Comparison of ENCODE assay signal across 12 cellular contexts in the genomic region with DNA sequence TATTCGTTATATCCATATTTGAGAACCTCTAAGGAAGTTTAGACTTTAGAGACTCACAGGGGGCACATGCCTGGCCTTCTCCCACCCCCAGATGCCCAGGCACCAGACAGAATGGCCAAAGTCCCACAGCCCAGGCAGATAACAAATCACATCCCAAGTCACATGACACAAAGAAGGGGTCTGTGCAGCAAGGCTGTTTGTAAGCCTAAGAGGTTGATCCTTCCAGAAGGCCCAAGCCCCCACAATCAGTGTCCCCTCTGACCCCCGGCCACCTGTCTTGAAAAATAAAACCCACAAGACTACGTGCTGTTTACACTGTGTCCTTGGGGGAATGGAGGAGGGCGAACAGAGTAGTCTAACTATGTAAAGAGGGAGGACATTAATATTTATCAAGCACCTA. TPM values are rescaled to one million over a fixed set of nuclear protein-coding genes. Genes with fewer than 3 reads are reported as not detected.
A peak's percentile ranks its signal among the peaks of the same experiment; 100 is the strongest.
DNase-seq lines count a peak whose midpoint lies in the region; ATAC-seq and TF ChIP-seq lines count a peak whose summit lies in the region.
"Had no signal": no experiment of that assay in that cellular context is flagged by ENCODE, and none has a peak within 500 bp of the region (broad histone marks: within the 10 kb centered on the region; RNA-seq: fewer than 3 reads in every experiment).

No MANE protein-coding gene starts in this region.

- TF ChIP-seq CTCF in natural killer cell (IDR thresholded peaks at IDR 0.05) (no peak), chondrocyte (IDR thresholded peaks at IDR 0.05) (no peak), nephron (IDR thresholded peaks at IDR 0.05; ENCODE audit: unreplicated experiment in 3 of 3) (no peak)

- H3K36me3 Mint-ChIP-seq in natural killer cell (no peaks in the 10 kb centered on the region), chondrocyte (ENCODE audit: low read depth) (no peaks in the 10 kb centered on the region), nephron (ENCODE audit: low read depth) (peaks cover 9% of the 10 kb centered on the region)
- no peaks in the 10 kb centered on the region for H3K36me3 Mint-ChIP-seq in natural killer cell treated with Interleukin-12 subunit alpha and Interleukin-12 subunit beta and Interleukin-15 and Interleukin-18, amount 100 ng/mL, for 72 hours

- H3K9me3 Mint-ChIP-seq in natural killer cell (no peaks in the 10 kb centered on the region), chondrocyte (ENCODE audit: low read depth) (no peaks in the 10 kb centered on the region), nephron (no peaks in the 10 kb centered on the region)
- no peaks in the 10 kb centered on the region for H3K9me3 Mint-ChIP-seq in natural killer cell treated with Interleukin-12 subunit alpha and Interleukin-12 subunit beta and Interleukin-15 and Interleukin-18, amount 100 ng/mL, for 72 hours
- H3K9me3 Mint-ChIP-seq: T-helper 2 cell treated with Interferon-gamma antibody and Interleukin-4, amounts not matched to agents 5 μg/mL and 100 μg/mL, for 36 hours had no signal

- H3K27ac ChIP-seq in caudate nucleus (ENCODE audit: low read depth, low read length) = no peak overlapping the region

- intact Hi-C loops in natural killer cell (cut with micrococcal nuclease) = no loop called here

- H3K27me3 Mint-ChIP-seq in natural killer cell (ENCODE audit: low read depth in 2 of 2) (no peaks in the 10 kb centered on the region), chondrocyte (ENCODE audit: low read depth) (no peaks in the 10 kb centered on the region), nephron (ENCODE audit: low read depth) (no peaks in the 10 kb centered on the region)
- no peaks in the 10 kb centered on the region for H3K27me3 Mint-ChIP-seq in natural killer cell treated with Interleukin-12 subunit alpha and Interleukin-12 subunit beta and Interleukin-15 and Interleukin-18, amount 100 ng/mL, for 72 hours

- H3K4me1 Mint-ChIP-seq in natural killer cell = peaks cover 79 to 81% of the 10 kb centered on the region in 2 donors
- peaks cover 60 to 62% of the 10 kb centered on the region in 2 donors for H3K4me1 Mint-ChIP-seq in natural killer cell treated with Interleukin-12 subunit alpha and Interleukin-12 subunit beta and Interleukin-15 and Interleukin-18, amount 100 ng/mL, for 72 hours (ENCODE audit: low read depth in 2 of 2)
- peaks cover 80% of the 10 kb centered on the region for H3K4me1 Mint-ChIP-seq in chondrocyte (ENCODE audit: low read depth)
- H3K4me1 Mint-ChIP-seq in nephron = peaks cover 75% of the 10 kb centered on the region

- H3K4me3 Mint-ChIP-seq in natural killer cell (no peak overlapping the region), chondrocyte (ENCODE audit: unreplicated experiment) (no peak overlapping the region), nephron (peak overlapping the region; percentile 91 to 98 (median 96))
- H3K4me3 Mint-ChIP-seq in natural killer cell treated with Interleukin-12 subunit alpha and Interleukin-12 subunit beta and Interleukin-15 and Interleukin-18, amount 100 ng/mL, for 72 hours = no peak overlapping the region
- H3K4me3 Mint-ChIP-seq: T-helper 2 cell treated with Interferon-gamma antibody and Interleukin-4, amounts not matched to agents 5 μg/mL and 100 μg/mL, for 36 hours had no signal

- DNase-seq in natural killer cell (no peak), chondrocyte (ENCODE audit: low spot score) (no peak), caudate nucleus (lab: John Stamatoyannopoulos, UW) (no peak)
- DNase-seq in natural killer cell treated with Interleukin-12 subunit alpha and Interleukin-12 subunit beta and Interleukin-15 and Interleukin-18, amount 100 ng/mL, for 72 hours (ENCODE audit: low spot score) = no peak
- DNase-seq in activated CD4-positive, alpha-beta T cell treated with anti-CD3 and anti-CD28 coated beads for 48 hours = no peak
- DNase-seq: Caco-2; NCI-H146; stimulated activated CD4-positive, alpha-beta T cell treated with anti-CD3 and anti-CD28 coated beads, Interleukin-4, amount 100 ng/mL, for 1 hour had no signal

- no peak for ATAC-seq in natural killer cell
- no peak for ATAC-seq in natural killer cell treated with Interleukin-12 subunit alpha and Interleukin-12 subunit beta and Interleukin-15 and Interleukin-18, amount 100 ng/mL, for 72 hours
- ATAC-seq in GM21529 (IDR thresholded peaks at IDR 0.05; ENCODE audit: unreplicated experiment) = no peak
- ATAC-seq in GM21526 (IDR thresholded peaks at IDR 0.05; ENCODE audit: low FRiP score, unreplicated experiment) = no peak

- H3K27ac Mint-ChIP-seq in natural killer cell (peak overlapping the region; percentile 17 to 95), chondrocyte (ENCODE audit: unreplicated experiment) (peak overlapping the region; percentile 34), nephron (peak overlapping the region; percentile 97 to 98 (median 98))
- H3K27ac Mint-ChIP-seq in natural killer cell treated with Interleukin-12 subunit alpha and Interleukin-12 subunit beta and Interleukin-15 and Interleukin-18, amount 100 ng/mL, for 72 hours = peak overlapping the region in 1 of 2 donors; percentile 4
- H3K27ac Mint-ChIP-seq: T-helper 2 cell treated with Interferon-gamma antibody and Interleukin-4, amounts not matched to agents 5 μg/mL and 100 μg/mL, for 36 hours had no signal

RNA-seq across cellular contexts. Expression of gene CTDSP2, which starts 5.1 kb away (rescaled TPM):
- total RNA-seq in natural killer cell (100 to 1,000 TPM in 2 of 3 donors, 10 to 100 TPM in 1; 93.8 to 135 (median 123) TPM), chondrocyte (113 to 124 TPM (median 123 TPM) in 3 replicates)
- 10 to 100 TPM; 52.7 to 53.9 TPM for total RNA-seq in natural killer cell treated with Interleukin-12 subunit alpha and Interleukin-12 subunit beta and Interleukin-15 and Interleukin-18, amount 100 ng/mL, for 72 hours

RNA-seq across cellular contexts. Expression of gene AVIL, which starts 22.9 kb away (rescaled TPM):
- total RNA-seq in natural killer cell (1 to 10 TPM in 2 of 3 donors, under 1 TPM in 1; 0.45 to 2.2 (median 1.3) TPM), chondrocyte (4.8 to 6.0 TPM (median 5.6 TPM) in 3 replicates)
- total RNA-seq in natural killer cell treated with Interleukin-12 subunit alpha and Interleukin-12 subunit beta and Interleukin-15 and Interleukin-18, amount 100 ng/mL, for 72 hours = 1 to 10 TPM; 1.7 TPM

RNA-seq across cellular contexts. Expression of gene TSFM, which starts 58.9 kb away (rescaled TPM):
- 10 to 100 TPM; 17.6 to 19.7 (median 17.7) TPM for total RNA-seq in natural killer cell
- total RNA-seq in natural killer cell treated with Interleukin-12 subunit alpha and Interleukin-12 subunit beta and Interleukin-15 and Interleukin-18, amount 100 ng/mL, for 72 hours = 10 to 100 TPM; 43.2 to 44.6 TPM
- 17.8 to 21.3 TPM (median 19.9 TPM) in 3 replicates for total RNA-seq in chondrocyte

Comparison
In these comparisons a context has a peak if more than half of its experiments do, and no peak if none do; other contexts are left out.
1. H3K4me3 Mint-ChIP-seq: peak in nephron (3 of 3); none in natural killer cell (single experiment), natural killer cell treated with Interleukin-12 subunit alpha and Interleukin-12 subunit beta and Interleukin-15 and Interleukin-18, amount 100 ng/mL, for 72 hours (single experiment) and chondrocyte (single experiment).